In the genomic region with DNA sequence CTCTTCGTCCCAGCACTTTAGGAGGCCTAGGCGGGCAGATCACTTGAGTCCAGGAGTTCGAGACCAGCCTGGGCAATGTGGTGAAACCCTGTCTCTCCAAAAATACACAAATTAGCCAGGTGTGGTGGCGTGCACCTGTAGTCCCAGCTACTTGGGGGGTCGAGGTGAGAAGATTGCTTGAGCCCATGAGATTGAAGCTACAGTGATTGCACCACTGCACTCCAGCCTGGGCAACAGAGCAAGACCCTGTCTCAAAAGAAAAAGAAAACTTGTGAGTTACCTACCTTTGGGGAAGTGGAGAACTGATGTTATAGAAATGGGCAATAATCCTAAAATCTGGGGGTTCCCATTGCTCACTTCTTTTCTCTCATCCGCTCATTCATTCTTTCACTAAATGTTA, we compare ENCODE assay signal across 30 cellular contexts.
"Had no signal": no experiment of that assay in that cellular context is flagged by ENCODE, and none has a peak within 500 bp of the region (broad histone marks: within the 10 kb centered on the region; RNA-seq: fewer than 3 reads in every experiment).

No MANE protein-coding gene starts in this region.

- ATAC-seq: activated naive CD4-positive, alpha-beta T cell treated with anti-CD3 and anti-CD28 coated beads, Interleukin-2, amount 50 U/mL, for 72 hours; activated T-cell treated with anti-CD3 and anti-CD28 coated beads, Interleukin-2, amount 50 U/mL, for 72 hours; effector memory CD8-positive, alpha-beta T cell; foreskin keratinocyte; gastrocnemius medialis; heart left ventricle; T-helper 17 cell had no signal

- FAIRE-seq: colon had no signal

- H3K27ac ChIP-seq: ascending aorta, breast epithelium, esophagus muscularis mucosa, foreskin keratinocyte, gastrocnemius medialis, heart left ventricle had no signal

- H3K9me3 ChIP-seq: ascending aorta, breast epithelium, esophagus muscularis mucosa, gastrocnemius medialis had no signal

- H3K36me3 ChIP-seq: ascending aorta, breast epithelium, esophagus muscularis mucosa, gastrocnemius medialis, heart left ventricle had no signal

- DNase-seq: activated CD4-positive, alpha-beta memory T cell treated with anti-CD3 and anti-CD28 coated beads, Interleukin-2, amount 10 ng/mL, durations not matched to agents 7 days and 5 days; activated CD4-positive, alpha-beta T cell treated with anti-CD3 and anti-CD28 coated beads for 1 hour; activated CD4-positive, alpha-beta T cell treated with anti-CD3 and anti-CD28 coated beads for 4 hours; activated CD4-positive, alpha-beta T cell treated with anti-CD3 and anti-CD28 coated beads, Interleukin-2, amount 10 ng/mL, durations not matched to agents 7 days and 5 days; activated CD4-positive, alpha-beta T cell treated with anti-CD3 and anti-CD28 coated beads, Interleukin-2, amount 50 U/mL, for 4 hours; activated CD8-positive, alpha-beta memory T cell treated with anti-CD3 and anti-CD28 coated beads, Interleukin-2, amount 50 U/mL, for 48 hours; activated gamma-delta T cell; activated naive CD4-positive, alpha-beta T cell; activated naive CD4-positive, alpha-beta T cell treated with anti-CD3 and anti-CD28 coated beads, Interleukin-2, amount 10 ng/mL, durations not matched to agents 7 days and 5 days; activated naive CD8-positive, alpha-beta T cell treated with anti-CD3 and anti-CD28 coated beads, Interleukin-2, amount 10 ng/mL, durations not matched to agents 7 days and 5 days; activated T-cell treated with anti-CD3 and anti-CD28 coated beads for 4 hours; activated T-cell treated with anti-CD3 and anti-CD28 coated beads, Interleukin-2, amount 50 U/mL, for 24 hours; activated T-cell treated with anti-CD3 and anti-CD28 coated beads, Interleukin-2, amount 50 U/mL, for 72 hours; cortex of kidney; dermis blood vessel endothelial cell; effector CD4-positive, alpha-beta T cell; effector memory CD8-positive, alpha-beta T cell; erythroblast; foreskin keratinocyte; gastrocnemius medialis; glutamatergic neuron; heart left ventricle; T-helper 1 cell; T-helper 17 cell; T1000 had no signal

- H3K4me3 ChIP-seq: ascending aorta, breast epithelium, esophagus muscularis mucosa, gastrocnemius medialis, heart left ventricle had no signal

- H3K27me3 ChIP-seq: ascending aorta, breast epithelium, esophagus muscularis mucosa, foreskin keratinocyte, gastrocnemius medialis, heart left ventricle had no signal

- H3K4me1 ChIP-seq: breast epithelium had no signal
